24 cellular contexts compared by ENCODE assay signal in genomic region chr16:88894681-88895300, GRCh38. TPM values are rescaled to one million over a fixed set of nuclear protein-coding genes. Genes with fewer than 3 reads are reported as not detected.
DNase-seq lines count a peak whose midpoint lies in the region; ATAC-seq, FAIRE-seq and TF ChIP-seq lines count a peak whose summit lies in the region.
"Had no signal": no experiment of that assay in that cellular context is flagged by ENCODE, and none has a peak within 500 bp of the region (broad histone marks: within the 10 kb centered on the region; RNA-seq: fewer than 3 reads in every experiment).

No MANE protein-coding gene starts in this region.

- intact Hi-C loops in HepG2 (cut with micrococcal nuclease; ENCODE audit: unreplicated experiment) (no loop called here), right lobe of liver (cut with DNase I) (no loop called here), mucosa of descending colon (cut with DNase I, micrococcal nuclease) (no loop called here), esophagus squamous epithelium (cut with DNase I) (no loop called here)

- in situ Hi-C loops in HepG2 (cut with HindIII; ENCODE audit: extremely low pct_ligation_motif_present, low pct_unique_long_range_greater_than_20kb): no loop called here

- no peak overlapping the region for H3K4me2 ChIP-seq in HepG2 (ENCODE audit: low read depth, low read length)

- H3K4me1 Mint-ChIP-seq in nephron: peaks cover 15% of the 10 kb centered on the region
- peaks cover 14 to 26% of the 10 kb centered on the region in 2 donors for H3K4me1 Mint-ChIP-seq in stimulated activated naive B cell treated with anti-CD40 and anti-IgM and Interleukin-4, amounts not matched to agents 10 μg/mL and 1 μg/mL and 100 μg/mL, for 72 hours

- H3K9me3 Mint-ChIP-seq in nephron: no peaks in the 10 kb centered on the region
- H3K9me3 Mint-ChIP-seq in stimulated activated naive B cell treated with anti-CD40 and anti-IgM and Interleukin-4, amounts not matched to agents 10 μg/mL and 1 μg/mL and 100 μg/mL, for 72 hours: peaks cover 0 to 2% of the 10 kb centered on the region in 2 donors
- H3K9me3 Mint-ChIP-seq: CD4-positive, alpha-beta T cell had no signal

- no peaks in the 10 kb centered on the region for H3K36me3 ChIP-seq in HepG2 (replicated peaks in 1 of 2; ENCODE audit: control insufficient read depth in 1 of 2, insufficient read depth in 2 of 2, low read length in 2 of 2)
- no peaks in the 10 kb centered on the region for H3K36me3 ChIP-seq in right lobe of liver
- no peaks in the 10 kb centered on the region for H3K36me3 ChIP-seq in mucosa of descending colon (ENCODE audit: low read depth)
- no peaks in the 10 kb centered on the region for H3K36me3 ChIP-seq in esophagus squamous epithelium
- H3K36me3 ChIP-seq: SJCRH30 had no signal

- ATAC-seq in HepG2 (no peak), right lobe of liver (no peak), mucosa of descending colon (no peak)
- ATAC-seq in stimulated activated naive B cell treated with anti-CD40 and anti-IgM and Interleukin-4, amounts not matched to agents 10 μg/mL and 1 μg/mL and 100 μg/mL, for 72 hours (replicated peaks): peak; percentile 65 to 70
- ATAC-seq: Panc1 had no signal

- H3K27ac ChIP-seq in HepG2 (ENCODE audit: extremely low read length, insufficient read depth, low read length): no peak overlapping the region
- no peak overlapping the region for H3K27ac ChIP-seq in right lobe of liver
- H3K27ac ChIP-seq in esophagus squamous epithelium: no peak overlapping the region
- H3K27ac ChIP-seq: 22Rv1, SJCRH30 had no signal

- no peaks in the 10 kb centered on the region for H3K79me2 ChIP-seq in HepG2 (ENCODE audit: insufficient read depth, low read length)

- H2AFZ ChIP-seq in HepG2 (ENCODE audit: low read length): no peak overlapping the region

- 7% methylated on average over 11 of the region's 21 CpGs for WGBS in HepG2 (ENCODE audit: low lambda C conversion rate)
- no CpG with 5 or more reads among the region's 21 CpGs for WGBS in right lobe of liver (ENCODE audit: insufficient coverage, low coverage, low lambda C conversion rate, missing lambda C conversion rate)
- 92% methylated on average over 2 of the region's 21 CpGs; no CpG with 5 or more reads in 1 of the 2 donors for WGBS in esophagus squamous epithelium, 2 donors

- CTCF ChIA-PET in HepG2 (lab: Yijun Ruan, JAX; ENCODE audit: low intra/inter-chr PET ratio, low total read pairs): no interaction called here

- H3K27ac Mint-ChIP-seq in nephron: no peak overlapping the region
- H3K27ac Mint-ChIP-seq in stimulated activated naive B cell treated with anti-CD40 and anti-IgM and Interleukin-4, amounts not matched to agents 10 μg/mL and 1 μg/mL and 100 μg/mL, for 72 hours: peak overlapping the region; percentile 34
- H3K27ac Mint-ChIP-seq: CD4-positive, alpha-beta T cell had no signal

- H3K4me3 ChIP-seq in HepG2 (replicated peaks in 1 of 3; ENCODE audit: insufficient read depth in 1 of 3, low read depth in 2 of 3, low read length in 3 of 3): no peak overlapping the region
- H3K4me3 ChIP-seq in right lobe of liver: no peak overlapping the region
- no peak overlapping the region for H3K4me3 ChIP-seq in mucosa of descending colon
- H3K4me3 ChIP-seq in esophagus squamous epithelium: no peak overlapping the region
- H3K4me3 ChIP-seq: SJCRH30 had no signal

- peak overlapping the region in 2 of 3 experiments; percentile 34 to 70 for H3K4me3 Mint-ChIP-seq in nephron
- H3K4me3 Mint-ChIP-seq in stimulated activated naive B cell treated with anti-CD40 and anti-IgM and Interleukin-4, amounts not matched to agents 10 μg/mL and 1 μg/mL and 100 μg/mL, for 72 hours: no peak overlapping the region
- H3K4me3 Mint-ChIP-seq: CD4-positive, alpha-beta T cell had no signal

- POLR2A ChIA-PET in HepG2 (lab: Yijun Ruan, JAX): no interaction called here

- H3K4me1 ChIP-seq in HepG2 (ENCODE audit: insufficient read depth, low read length) (no peaks in the 10 kb centered on the region), right lobe of liver (no peaks in the 10 kb centered on the region), mucosa of descending colon (ENCODE audit: low read depth) (no peaks in the 10 kb centered on the region), esophagus squamous epithelium (no peaks in the 10 kb centered on the region)
- H3K4me1 ChIP-seq: SJCRH30 had no signal

- no peak for FAIRE-seq in HepG2 (lab: Jason Lieb, UNC)
- FAIRE-seq: HTR-8/SVneo had no signal

- H3K9ac ChIP-seq in HepG2 (ENCODE audit: insufficient read depth, low read depth, low read length): no peak overlapping the region

- TF ChIP-seq EP300 in HepG2 (IDR thresholded peaks at IDR 0.05; ENCODE audit: low read depth in 2 of 2, low read length in 2 of 2): no peak
- TF ChIP-seq EP300 in HepG2 (CRISPR knock-in tag; IDR thresholded peaks at IDR 0.05; ENCODE audit: borderline replicate concordance): no peak

- TF ChIP-seq RAD21 in HepG2 (CRISPR knock-in tag; IDR thresholded peaks at IDR 0.05): no peak

- DNase-seq in HepG2 (ENCODE audit: low spot score) (no peak), right lobe of liver (no peak), mucosa of descending colon (no peak), esophagus squamous epithelium (lab: John Stamatoyannopoulos, UW) (no peak)
- no peak for DNase-seq in stimulated activated naive B cell treated with anti-CD40 and anti-IgM and Interleukin-4, amounts not matched to agents 10 μg/mL and 1 μg/mL and 100 μg/mL, for 72 hours
- DNase-seq: AML-193; CD4-positive, alpha-beta T cell; DMS153; GDM1; HCEC 1CT; MM.1S; NCI-H1092; NCI-H146; NCI-H2029 treated with DMSO at 0.1 percent for 48 hours; NCI-H2171; NCI-H446; NCI-H69; SJCRH30 had no signal

- BruUV-seq in HepG2 (replicated peaks; lab: Mats Ljungman, UMichigan): no TSS peak

- H3K27me3 ChIP-seq in HepG2 (ENCODE audit: control insufficient read depth in 1 of 2, insufficient read depth in 2 of 2, low read length in 2 of 2): peaks cover 62 to 96% of the 10 kb centered on the region in 2 experiments
- H3K27me3 ChIP-seq in right lobe of liver: no peaks in the 10 kb centered on the region
- peaks cover 0 to 19% (median 0%) of the 10 kb centered on the region in 4 donors for H3K27me3 ChIP-seq in esophagus squamous epithelium
- H3K27me3 ChIP-seq: SJCRH30 had no signal

- no peaks in the 10 kb centered on the region for H3K27me3 Mint-ChIP-seq in nephron (ENCODE audit: low read depth)
- H3K27me3 Mint-ChIP-seq in stimulated activated naive B cell treated with anti-CD40 and anti-IgM and Interleukin-4, amounts not matched to agents 10 μg/mL and 1 μg/mL and 100 μg/mL, for 72 hours: no peaks in the 10 kb centered on the region
- H3K27me3 Mint-ChIP-seq: CD4-positive, alpha-beta T cell had no signal

- no peaks in the 10 kb centered on the region for H3K36me3 Mint-ChIP-seq in nephron (ENCODE audit: low read depth)
- H3K36me3 Mint-ChIP-seq in stimulated activated naive B cell treated with anti-CD40 and anti-IgM and Interleukin-4, amounts not matched to agents 10 μg/mL and 1 μg/mL and 100 μg/mL, for 72 hours: peaks cover 33 to 45% of the 10 kb centered on the region in 2 donors

- TF ChIP-seq POLR2A in HepG2 (IDR thresholded peaks at IDR 0.05; ENCODE audit: insufficient read depth in 1 of 2, low read depth in 2 of 2, low read length in 2 of 2): no peak
- no peak for TF ChIP-seq POLR2A in right lobe of liver (IDR thresholded peaks at IDR 0.05)
- no peak for TF ChIP-seq POLR2A in esophagus squamous epithelium (IDR thresholded peaks at IDR 0.05)

- TF ChIP-seq CTCF in HepG2 (CRISPR knock-in tag; IDR thresholded peaks at IDR 0.05) (no peak), right lobe of liver (IDR thresholded peaks at IDR 0.05) (no peak), nephron (IDR thresholded peaks at IDR 0.05; ENCODE audit: unreplicated experiment in 3 of 3) (no peak), mucosa of descending colon (IDR thresholded peaks at IDR 0.05) (no peak), esophagus squamous epithelium (IDR thresholded peaks at IDR 0.05) (no peak)

- peaks cover 4% of the 10 kb centered on the region; the same call in 1 of the 2 replicates for H4K20me1 ChIP-seq in HepG2 (ENCODE audit: insufficient read depth, low read length)

- H3K9me3 ChIP-seq in HepG2 (ENCODE audit: low read length) (no peaks in the 10 kb centered on the region), right lobe of liver (no peaks in the 10 kb centered on the region), mucosa of descending colon (no peaks in the 10 kb centered on the region), esophagus squamous epithelium (no peaks in the 10 kb centered on the region)
- H3K9me3 ChIP-seq: SJCRH30 had no signal

RNA-seq across cellular contexts. Expression of gene PABPN1L, which starts 28.3 kb away (rescaled TPM):
- total RNA-seq in HepG2 (2016; rRNA removed; fragmentation: Illumina TruSeq; extraction: Trizol) (not detected in 2 replicates), right lobe of liver (under 1 TPM in 1 of 6 experiments, not detected in 5; 0.37 TPM), mucosa of descending colon (not detected), esophagus squamous epithelium (not detected)
- not detected in 2 replicates for total RNA-seq in HepG2 (2016; cell fraction: cytosol; rRNA removed; fragmentation: Illumina TruSeq; extraction: Trizol; ENCODE audit: low read depth)
- not detected in 2 replicates for total RNA-seq in HepG2 (2016; cell fraction: insoluble cytoplasmic fraction; rRNA removed; fragmentation: Illumina TruSeq; extraction: Trizol)
- not detected in 2 replicates for total RNA-seq in HepG2 (2016; cell fraction: membrane; rRNA removed; fragmentation: Illumina TruSeq; extraction: Trizol)
- not detected in 2 replicates for total RNA-seq in HepG2 (2016; cell fraction: nucleus; rRNA removed; fragmentation: Illumina TruSeq; extraction: Trizol)
- not detected in 2 replicates for polyA plus RNA-seq in HepG2 (2011; rRNA removed)
- polyA plus RNA-seq in HepG2 (2011; cell fraction: cytosol; rRNA removed): not detected in 2 replicates
- polyA plus RNA-seq in HepG2 (2011; cell fraction: nucleus; rRNA removed): not detected in 2 replicates
- polyA plus RNA-seq in HepG2 (2012): not detected in 2 replicates
- polyA plus RNA-seq in HepG2 (2016; cell fraction: cytosol; fragmentation: Illumina TruSeq; extraction: Trizol; ENCODE audit: low read depth): not detected in 2 replicates
- polyA plus RNA-seq in HepG2 (2016; cell fraction: insoluble cytoplasmic fraction; fragmentation: Illumina TruSeq; extraction: Trizol; ENCODE audit: low read depth): not detected in 2 replicates
- not detected in 2 replicates for polyA plus RNA-seq in HepG2 (2016; cell fraction: membrane; fragmentation: Illumina TruSeq; extraction: Trizol; ENCODE audit: low read depth)
- not detected in 2 replicates for polyA plus RNA-seq in HepG2 (2016; cell fraction: nucleus; fragmentation: Illumina TruSeq; extraction: Trizol; ENCODE audit: insufficient read depth, low read depth)
- not detected in 2 replicates for polyA minus RNA-seq in HepG2 (2011; rRNA and poly(A)+ RNA removed; ENCODE audit: low replicate concordance)
- not detected in 2 replicates for polyA minus RNA-seq in HepG2 (2011; cell fraction: cytosol; rRNA and poly(A)+ RNA removed)
- not detected in 2 replicates for polyA minus RNA-seq in HepG2 (2011; cell fraction: nucleus; rRNA and poly(A)+ RNA removed)
- total RNA-seq: CD4-positive, alpha-beta T cell; Daoy; LHCN-M2; SJCRH30 had no signal

RNA-seq across cellular contexts. Expression of gene TRAPPC2L, which starts 37.9 kb away (rescaled TPM):
- total RNA-seq in HepG2 (2016; rRNA removed; fragmentation: Illumina TruSeq; extraction: Trizol) (107 and 158 TPM in 2 replicates), right lobe of liver (10 to 100 TPM; 15.1 to 25.5 (median 20.1) TPM), mucosa of descending colon (10 to 100 TPM; 30.6 to 57.9 (median 40.7) TPM), esophagus squamous epithelium (10 to 100 TPM; 20.7 to 29.7 (median 24.7) TPM)
- 39.7 and 49.5 TPM in 2 replicates for total RNA-seq in HepG2 (2016; cell fraction: cytosol; rRNA removed; fragmentation: Illumina TruSeq; extraction: Trizol; ENCODE audit: low read depth)
- total RNA-seq in HepG2 (2016; cell fraction: insoluble cytoplasmic fraction; rRNA removed; fragmentation: Illumina TruSeq; extraction: Trizol): 117 and 161 TPM in 2 replicates
- total RNA-seq in HepG2 (2016; cell fraction: membrane; rRNA removed; fragmentation: Illumina TruSeq; extraction: Trizol): 55.4 and 64.8 TPM in 2 replicates
- total RNA-seq in HepG2 (2016; cell fraction: nucleus; rRNA removed; fragmentation: Illumina TruSeq; extraction: Trizol): 54.9 and 68.3 TPM in 2 replicates
- 94.9 and 96.3 TPM in 2 replicates for polyA plus RNA-seq in HepG2 (2011; rRNA removed)
- polyA plus RNA-seq in HepG2 (2011; cell fraction: cytosol; rRNA removed): 49.7 and 65.0 TPM in 2 replicates
- polyA plus RNA-seq in HepG2 (2011; cell fraction: nucleus; rRNA removed): 60.0 and 63.3 TPM in 2 replicates
- polyA plus RNA-seq in HepG2 (2012): 72.5 and 94.4 TPM in 2 replicates
- polyA plus RNA-seq in HepG2 (2016; cell fraction: cytosol; fragmentation: Illumina TruSeq; extraction: Trizol; ENCODE audit: low read depth): 51.9 and 69.2 TPM in 2 replicates
- 217 and 222 TPM in 2 replicates for polyA plus RNA-seq in HepG2 (2016; cell fraction: insoluble cytoplasmic fraction; fragmentation: Illumina TruSeq; extraction: Trizol; ENCODE audit: low read depth)
- polyA plus RNA-seq in HepG2 (2016; cell fraction: membrane; fragmentation: Illumina TruSeq; extraction: Trizol; ENCODE audit: low read depth): 75.4 and 76.3 TPM in 2 replicates
- 124 and 134 TPM in 2 replicates for polyA plus RNA-seq in HepG2 (2016; cell fraction: nucleus; fragmentation: Illumina TruSeq; extraction: Trizol; ENCODE audit: insufficient read depth, low read depth)
- 63.0 and 105 TPM in 2 replicates for polyA minus RNA-seq in HepG2 (2011; rRNA and poly(A)+ RNA removed; ENCODE audit: low replicate concordance)
- polyA minus RNA-seq in HepG2 (2011; cell fraction: cytosol; rRNA and poly(A)+ RNA removed): 10.9 and 13.1 TPM in 2 replicates
- 45.4 and 54.3 TPM in 2 replicates for polyA minus RNA-seq in HepG2 (2011; cell fraction: nucleus; rRNA and poly(A)+ RNA removed)

RNA-seq across cellular contexts. Expression of gene GALNS, which starts 38.0 kb away (rescaled TPM):
- total RNA-seq in HepG2 (2016; rRNA removed; fragmentation: Illumina TruSeq; extraction: Trizol) (2.8 and 9.2 TPM in 2 replicates), right lobe of liver (10 to 100 TPM in 5 of 6 experiments, 1 to 10 TPM in 1; 9.2 to 20.6 (median 16.5) TPM), mucosa of descending colon (10 to 100 TPM; 37.4 to 65.3 (median 44.0) TPM), esophagus squamous epithelium (10 to 100 TPM in 3 of 4 donors, 1 to 10 TPM in 1; 9.5 to 24.2 (median 20.5) TPM)
- total RNA-seq in HepG2 (2016; cell fraction: cytosol; rRNA removed; fragmentation: Illumina TruSeq; extraction: Trizol; ENCODE audit: low read depth): 3.6 and 3.7 TPM in 2 replicates
- 2.6 and 11.0 TPM in 2 replicates for total RNA-seq in HepG2 (2016; cell fraction: insoluble cytoplasmic fraction; rRNA removed; fragmentation: Illumina TruSeq; extraction: Trizol)
- 4.2 and 5.1 TPM in 2 replicates for total RNA-seq in HepG2 (2016; cell fraction: membrane; rRNA removed; fragmentation: Illumina TruSeq; extraction: Trizol)
- 12.2 and 14.1 TPM in 2 replicates for total RNA-seq in HepG2 (2016; cell fraction: nucleus; rRNA removed; fragmentation: Illumina TruSeq; extraction: Trizol)
- polyA plus RNA-seq in HepG2 (2011; rRNA removed): 9.5 and 9.8 TPM in 2 replicates
- 7.1 and 10.3 TPM in 2 replicates for polyA plus RNA-seq in HepG2 (2011; cell fraction: cytosol; rRNA removed)
- 30.6 and 39.2 TPM in 2 replicates for polyA plus RNA-seq in HepG2 (2011; cell fraction: nucleus; rRNA removed)
- polyA plus RNA-seq in HepG2 (2012): 8.2 and 13.0 TPM in 2 replicates
- 2.4 and 2.8 TPM in 2 replicates for polyA plus RNA-seq in HepG2 (2016; cell fraction: cytosol; fragmentation: Illumina TruSeq; extraction: Trizol; ENCODE audit: low read depth)
- polyA plus RNA-seq in HepG2 (2016; cell fraction: insoluble cytoplasmic fraction; fragmentation: Illumina TruSeq; extraction: Trizol; ENCODE audit: low read depth): 4.4 and 4.7 TPM in 2 replicates
- polyA plus RNA-seq in HepG2 (2016; cell fraction: membrane; fragmentation: Illumina TruSeq; extraction: Trizol; ENCODE audit: low read depth): 4.1 and 4.7 TPM in 2 replicates
- 27.3 and 29.9 TPM in 2 replicates for polyA plus RNA-seq in HepG2 (2016; cell fraction: nucleus; fragmentation: Illumina TruSeq; extraction: Trizol; ENCODE audit: insufficient read depth, low read depth)
- polyA minus RNA-seq in HepG2 (2011; rRNA and poly(A)+ RNA removed; ENCODE audit: low replicate concordance): 11.5 and 13.9 TPM in 2 replicates
- 5.2 and 6.1 TPM in 2 replicates for polyA minus RNA-seq in HepG2 (2011; cell fraction: cytosol; rRNA and poly(A)+ RNA removed)
- polyA minus RNA-seq in HepG2 (2011; cell fraction: nucleus; rRNA and poly(A)+ RNA removed): 13.4 and 18.0 TPM in 2 replicates

Comparison
In these comparisons a context has a peak if more than half of its experiments do, and no peak if none do; other contexts are left out.
1. ATAC-seq: peak in stimulated activated naive B cell treated with anti-CD40 and anti-IgM and Interleukin-4, amounts not matched to agents 10 μg/mL and 1 μg/mL and 100 μg/mL, for 72 hours (2 of 2); none in HepG2 (single experiment), right lobe of liver (0 of 4) and mucosa of descending colon (single experiment).
2. H3K4me3 Mint-ChIP-seq: peak in nephron (2 of 3); none in stimulated activated naive B cell treated with anti-CD40 and anti-IgM and Interleukin-4, amounts not matched to agents 10 μg/mL and 1 μg/mL and 100 μg/mL, for 72 hours (0 of 2).